In genomic region chr2:62194558-62195420, GRCh38 we compare ENCODE assay signal across 1 cellular context.
A peak's percentile ranks its signal among the peaks of the same experiment; 100 is the strongest.
TF ChIP-seq lines count a peak whose summit lies in the region.

No MANE protein-coding gene starts in this region.

TF ChIP-seq in HepG2, 621 proteins besides CTCF, POLR2A, EP300 and RAD21 (continued from another document and continues in another):
- TF ChIP-seq ZNF512B (CRISPR knock-in tag; IDR thresholded peaks at IDR 0.05; ENCODE audit: borderline replicate concordance) = no peak
- TF ChIP-seq ATF7 (IDR thresholded peaks at IDR 0.05) = no peak
- no peak; the same call in 1 of the 2 replicates for TF ChIP-seq ATF7 (CRISPR knock-in tag; IDR thresholded peaks at IDR 0.05)
- no peak for TF ChIP-seq ZFYVE20 (CRISPR knock-in tag; IDR thresholded peaks at IDR 0.05; ENCODE audit: borderline replicate concordance, low read depth)
- peak; percentile 78 for TF ChIP-seq DMAP1 (CRISPR knock-in tag; IDR thresholded peaks at IDR 0.05)
- TF ChIP-seq ZNF329 (CRISPR knock-in tag; IDR thresholded peaks at IDR 0.05; ENCODE audit: low read depth) = peak; percentile 74; the same call in 1 of the 2 replicates
- no peak for TF ChIP-seq ZNF143 (CRISPR knock-in tag; IDR thresholded peaks at IDR 0.05)
- peak; percentile 92 for TF ChIP-seq ZNF607 (CRISPR knock-in tag; IDR thresholded peaks at IDR 0.05; ENCODE audit: borderline replicate concordance)
- TF ChIP-seq NFIC (IDR thresholded peaks at IDR 0.05; ENCODE audit: low read length) = peak; percentile 76
- peak; percentile 76 for TF ChIP-seq TFDP2 (CRISPR knock-in tag; IDR thresholded peaks at IDR 0.05)
- TF ChIP-seq GABPA (IDR thresholded peaks at IDR 0.05; ENCODE audit: low read depth, low read length) = no peak
- TF ChIP-seq GABPA (CRISPR knock-in tag; IDR thresholded peaks at IDR 0.05; ENCODE audit: low read depth) = peak; percentile 67
- TF ChIP-seq SIX4 (CRISPR knock-in tag; IDR thresholded peaks at IDR 0.05) = no peak; the same call in 1 of the 2 replicates
- TF ChIP-seq KDM5A (IDR thresholded peaks at IDR 0.05; ENCODE audit: borderline replicate concordance, low read length) = no peak
- no peak for TF ChIP-seq ZNF263 (CRISPR knock-in tag; IDR thresholded peaks at IDR 0.05)
- TF ChIP-seq NFE2 (CRISPR knock-in tag; IDR thresholded peaks at IDR 0.05) = no peak
- TF ChIP-seq BRF2 (CRISPR knock-in tag; IDR thresholded peaks at IDR 0.05) = no peak
- peak; percentile 49; the same call in 1 of the 2 replicates for TF ChIP-seq ZNF318 (CRISPR knock-in tag; IDR thresholded peaks at IDR 0.05)
- peak; percentile 57; the same call in 1 of the 2 replicates for TF ChIP-seq ZNF276 (CRISPR knock-in tag; IDR thresholded peaks at IDR 0.05; ENCODE audit: low read depth)
- TF ChIP-seq ZIK1 (CRISPR knock-in tag; IDR thresholded peaks at IDR 0.05; ENCODE audit: borderline replicate concordance, low read depth) = no peak
- no peak for TF ChIP-seq ZNF432 (CRISPR knock-in tag; IDR thresholded peaks at IDR 0.05; ENCODE audit: borderline replicate concordance)
- no peak for TF ChIP-seq SATB2 (CRISPR knock-in tag; IDR thresholded peaks at IDR 0.05)
- no peak; the same call in 1 of the 2 replicates for TF ChIP-seq ZBTB3 (CRISPR knock-in tag; IDR thresholded peaks at IDR 0.05; ENCODE audit: borderline replicate concordance, low read depth)
- no peak for TF ChIP-seq REL (CRISPR knock-in tag; conservative IDR thresholded peaks at IDR 0.05)
- TF ChIP-seq ATF3 (CRISPR knock-in tag; IDR thresholded peaks at IDR 0.05) = no peak
- no peak for TF ChIP-seq ZNF775 (CRISPR knock-in tag; IDR thresholded peaks at IDR 0.05; ENCODE audit: borderline replicate concordance)
- 0 out of 2 replicates have a peak, but pooled peaks have one; percentile 35 for TF ChIP-seq ZNF17 (CRISPR knock-in tag; IDR thresholded peaks at IDR 0.05)
- TF ChIP-seq ZNF20 (CRISPR knock-in tag; IDR thresholded peaks at IDR 0.05) = no peak
- no peak for TF ChIP-seq ZNF616 (CRISPR knock-in tag; IDR thresholded peaks at IDR 0.05; ENCODE audit: low read depth)
- no peak for TF ChIP-seq MYNN (CRISPR knock-in tag; IDR thresholded peaks at IDR 0.05; ENCODE audit: low read depth)
- peak; percentile 73; the same call in 1 of the 2 replicates for TF ChIP-seq ZNF251 (CRISPR knock-in tag; IDR thresholded peaks at IDR 0.05)
- no peak for TF ChIP-seq ZNF577 (CRISPR knock-in tag; IDR thresholded peaks at IDR 0.05; ENCODE audit: borderline replicate concordance, low read depth)
- TF ChIP-seq ZBTB40 (IDR thresholded peaks at IDR 0.05) = no peak
- peak; percentile 67; the same call in 1 of the 2 replicates for TF ChIP-seq ZBTB40 (CRISPR knock-in tag; IDR thresholded peaks at IDR 0.05)
